1 cellular context compared by ENCODE assay signal in the genomic region with DNA sequence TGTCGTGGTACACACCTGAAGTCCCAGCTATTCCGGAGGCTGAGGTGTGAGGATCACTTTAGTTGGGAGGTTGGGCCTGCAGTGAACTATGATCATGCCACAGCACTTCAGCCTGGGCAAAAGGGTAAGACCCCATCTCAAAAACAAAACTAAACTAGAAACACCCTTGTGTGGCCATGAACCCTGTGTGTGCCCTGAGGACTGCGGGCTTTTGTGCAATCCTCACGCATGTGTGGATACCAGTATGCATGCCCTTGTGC.
TF ChIP-seq lines count a peak whose summit lies in the region.

No MANE protein-coding gene starts in this region.

TF ChIP-seq in HepG2, 621 proteins besides CTCF, POLR2A, EP300 and RAD21 (continued from another document and continues in another):
- TF ChIP-seq ZNF619 (CRISPR knock-in tag; IDR thresholded peaks at IDR 0.05) (0 out of 2 replicates have a peak, but pooled peaks have one; percentile 17), TCF7 (IDR thresholded peaks at IDR 0.05; ENCODE audit: low read depth) (0 out of 2 replicates have a peak, but pooled peaks have one; percentile 4), ELF4 (CRISPR knock-in tag; IDR thresholded peaks at IDR 0.05; ENCODE audit: borderline replicate concordance) (no peak), HES4 (CRISPR knock-in tag; IDR thresholded peaks at IDR 0.05; ENCODE audit: borderline replicate concordance) (peak; percentile 77; the same call in 1 of the 2 replicates), ZNF121 (CRISPR knock-in tag; IDR thresholded peaks at IDR 0.05) (peak; percentile 88), SRY (CRISPR knock-in tag; IDR thresholded peaks at IDR 0.05) (0 out of 2 replicates have a peak, but pooled peaks have one; percentile 42), ZNF775 (CRISPR knock-in tag; IDR thresholded peaks at IDR 0.05; ENCODE audit: borderline replicate concordance) (no peak), ESRRA (CRISPR knock-in tag; IDR thresholded peaks at IDR 0.05; ENCODE audit: low read depth) (peak; percentile 91), MIER2 (CRISPR knock-in tag; IDR thresholded peaks at IDR 0.05) (0 out of 2 replicates have a peak, but pooled peaks have one; percentile 32), ZNF3 (CRISPR knock-in tag; IDR thresholded peaks at IDR 0.05) (peak; percentile 68), TGIF2 (CRISPR knock-in tag; IDR thresholded peaks at IDR 0.05) (peak; percentile 19; the same call in 1 of the 2 replicates), TBX2 (CRISPR knock-in tag; IDR thresholded peaks at IDR 0.05; ENCODE audit: borderline replicate concordance) (0 out of 2 replicates have a peak, but pooled peaks have one; percentile 50), NR2F2 (IDR thresholded peaks at IDR 0.05; ENCODE audit: borderline replicate concordance, low read depth) (peak; percentile 28; the same call in 1 of the 2 replicates), RARA (CRISPR knock-in tag; IDR thresholded peaks at IDR 0.05) (peak; percentile 88), KDM6A (CRISPR knock-in tag; IDR thresholded peaks at IDR 0.05; ENCODE audit: low read depth) (0 out of 2 replicates have a peak, but pooled peaks have one; percentile 39), RCOR2 (CRISPR knock-in tag; IDR thresholded peaks at IDR 0.05) (0 out of 2 replicates have a peak, but pooled peaks have one; percentile 27), SAFB2 (CRISPR knock-in tag; IDR thresholded peaks at IDR 0.05; ENCODE audit: borderline replicate concordance, low read depth) (no peak), PCBP2 (optimal IDR thresholded peaks at IDR 0.05; ENCODE audit: low read depth, low read length, poor library complexity, severe bottlenecking) (no peak)
- TF ChIP-seq, protein P1, sequence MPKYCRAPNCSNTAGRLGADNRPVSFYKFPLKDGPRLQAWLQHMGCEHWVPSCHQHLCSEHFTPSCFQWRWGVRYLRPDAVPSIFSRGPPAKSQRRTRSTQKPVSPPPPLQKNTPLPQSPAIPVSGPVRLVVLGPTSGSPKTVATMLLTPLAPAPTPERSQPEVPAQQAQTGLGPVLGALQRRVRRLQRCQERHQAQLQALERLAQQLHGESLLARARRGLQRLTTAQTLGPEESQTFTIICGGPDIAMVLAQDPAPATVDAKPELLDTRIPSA (CRISPR knock-in tag; IDR thresholded peaks at IDR 0.05; ENCODE audit: borderline replicate concordance): no peak
- TF ChIP-seq, protein P2, sequence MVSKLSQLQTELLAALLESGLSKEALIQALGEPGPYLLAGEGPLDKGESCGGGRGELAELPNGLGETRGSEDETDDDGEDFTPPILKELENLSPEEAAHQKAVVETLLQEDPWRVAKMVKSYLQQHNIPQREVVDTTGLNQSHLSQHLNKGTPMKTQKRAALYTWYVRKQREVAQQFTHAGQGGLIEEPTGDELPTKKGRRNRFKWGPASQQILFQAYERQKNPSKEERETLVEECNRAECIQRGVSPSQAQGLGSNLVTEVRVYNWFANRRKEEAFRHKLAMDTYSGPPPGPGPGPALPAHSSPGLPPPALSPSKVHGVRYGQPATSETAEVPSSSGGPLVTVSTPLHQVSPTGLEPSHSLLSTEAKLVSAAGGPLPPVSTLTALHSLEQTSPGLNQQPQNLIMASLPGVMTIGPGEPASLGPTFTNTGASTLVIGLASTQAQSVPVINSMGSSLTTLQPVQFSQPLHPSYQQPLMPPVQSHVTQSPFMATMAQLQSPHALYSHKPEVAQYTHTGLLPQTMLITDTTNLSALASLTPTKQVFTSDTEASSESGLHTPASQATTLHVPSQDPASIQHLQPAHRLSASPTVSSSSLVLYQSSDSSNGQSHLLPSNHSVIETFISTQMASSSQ (IDR thresholded peaks at IDR 0.05; ENCODE audit: low read depth): no peak
- TF ChIP-seq, protein P2 (CRISPR knock-in tag; IDR thresholded peaks at IDR 0.05; ENCODE audit: borderline replicate concordance): 0 out of 2 replicates have a peak, but pooled peaks have one; percentile 42
- TF ChIP-seq, protein P3, sequence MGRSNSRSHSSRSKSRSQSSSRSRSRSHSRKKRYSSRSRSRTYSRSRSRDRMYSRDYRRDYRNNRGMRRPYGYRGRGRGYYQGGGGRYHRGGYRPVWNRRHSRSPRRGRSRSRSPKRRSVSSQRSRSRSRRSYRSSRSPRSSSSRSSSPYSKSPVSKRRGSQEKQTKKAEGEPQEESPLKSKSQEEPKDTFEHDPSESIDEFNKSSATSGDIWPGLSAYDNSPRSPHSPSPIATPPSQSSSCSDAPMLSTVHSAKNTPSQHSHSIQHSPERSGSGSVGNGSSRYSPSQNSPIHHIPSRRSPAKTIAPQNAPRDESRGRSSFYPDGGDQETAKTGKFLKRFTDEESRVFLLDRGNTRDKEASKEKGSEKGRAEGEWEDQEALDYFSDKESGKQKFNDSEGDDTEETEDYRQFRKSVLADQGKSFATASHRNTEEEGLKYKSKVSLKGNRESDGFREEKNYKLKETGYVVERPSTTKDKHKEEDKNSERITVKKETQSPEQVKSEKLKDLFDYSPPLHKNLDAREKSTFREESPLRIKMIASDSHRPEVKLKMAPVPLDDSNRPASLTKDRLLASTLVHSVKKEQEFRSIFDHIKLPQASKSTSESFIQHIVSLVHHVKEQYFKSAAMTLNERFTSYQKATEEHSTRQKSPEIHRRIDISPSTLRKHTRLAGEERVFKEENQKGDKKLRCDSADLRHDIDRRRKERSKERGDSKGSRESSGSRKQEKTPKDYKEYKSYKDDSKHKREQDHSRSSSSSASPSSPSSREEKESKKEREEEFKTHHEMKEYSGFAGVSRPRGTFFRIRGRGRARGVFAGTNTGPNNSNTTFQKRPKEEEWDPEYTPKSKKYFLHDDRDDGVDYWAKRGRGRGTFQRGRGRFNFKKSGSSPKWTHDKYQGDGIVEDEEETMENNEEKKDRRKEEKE (IDR thresholded peaks at IDR 0.05): no peak
- TF ChIP-seq, protein P4, sequence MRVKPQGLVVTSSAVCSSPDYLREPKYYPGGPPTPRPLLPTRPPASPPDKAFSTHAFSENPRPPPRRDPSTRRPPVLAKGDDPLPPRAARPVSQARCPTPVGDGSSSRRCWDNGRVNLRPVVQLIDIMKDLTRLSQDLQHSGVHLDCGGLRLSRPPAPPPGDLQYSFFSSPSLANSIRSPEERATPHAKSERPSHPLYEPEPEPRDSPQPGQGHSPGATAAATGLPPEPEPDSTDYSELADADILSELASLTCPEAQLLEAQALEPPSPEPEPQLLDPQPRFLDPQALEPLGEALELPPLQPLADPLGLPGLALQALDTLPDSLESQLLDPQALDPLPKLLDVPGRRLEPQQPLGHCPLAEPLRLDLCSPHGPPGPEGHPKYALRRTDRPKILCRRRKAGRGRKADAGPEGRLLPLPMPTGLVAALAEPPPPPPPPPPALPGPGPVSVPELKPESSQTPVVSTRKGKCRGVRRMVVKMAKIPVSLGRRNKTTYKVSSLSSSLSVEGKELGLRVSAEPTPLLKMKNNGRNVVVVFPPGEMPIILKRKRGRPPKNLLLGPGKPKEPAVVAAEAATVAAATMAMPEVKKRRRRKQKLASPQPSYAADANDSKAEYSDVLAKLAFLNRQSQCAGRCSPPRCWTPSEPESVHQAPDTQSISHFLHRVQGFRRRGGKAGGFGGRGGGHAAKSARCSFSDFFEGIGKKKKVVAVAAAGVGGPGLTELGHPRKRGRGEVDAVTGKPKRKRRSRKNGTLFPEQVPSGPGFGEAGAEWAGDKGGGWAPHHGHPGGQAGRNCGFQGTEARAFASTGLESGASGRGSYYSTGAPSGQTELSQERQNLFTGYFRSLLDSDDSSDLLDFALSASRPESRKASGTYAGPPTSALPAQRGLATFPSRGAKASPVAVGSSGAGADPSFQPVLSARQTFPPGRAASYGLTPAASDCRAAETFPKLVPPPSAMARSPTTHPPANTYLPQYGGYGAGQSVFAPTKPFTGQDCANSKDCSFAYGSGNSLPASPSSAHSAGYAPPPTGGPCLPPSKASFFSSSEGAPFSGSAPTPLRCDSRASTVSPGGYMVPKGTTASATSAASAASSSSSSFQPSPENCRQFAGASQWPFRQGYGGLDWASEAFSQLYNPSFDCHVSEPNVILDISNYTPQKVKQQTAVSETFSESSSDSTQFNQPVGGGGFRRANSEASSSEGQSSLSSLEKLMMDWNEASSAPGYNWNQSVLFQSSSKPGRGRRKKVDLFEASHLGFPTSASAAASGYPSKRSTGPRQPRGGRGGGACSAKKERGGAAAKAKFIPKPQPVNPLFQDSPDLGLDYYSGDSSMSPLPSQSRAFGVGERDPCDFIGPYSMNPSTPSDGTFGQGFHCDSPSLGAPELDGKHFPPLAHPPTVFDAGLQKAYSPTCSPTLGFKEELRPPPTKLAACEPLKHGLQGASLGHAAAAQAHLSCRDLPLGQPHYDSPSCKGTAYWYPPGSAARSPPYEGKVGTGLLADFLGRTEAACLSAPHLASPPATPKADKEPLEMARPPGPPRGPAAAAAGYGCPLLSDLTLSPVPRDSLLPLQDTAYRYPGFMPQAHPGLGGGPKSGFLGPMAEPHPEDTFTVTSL (CRISPR knock-in tag; IDR thresholded peaks at IDR 0.05; ENCODE audit: borderline replicate concordance): peak; percentile 57; the same call in 1 of the 2 replicates
- TF ChIP-seq, protein P5, sequence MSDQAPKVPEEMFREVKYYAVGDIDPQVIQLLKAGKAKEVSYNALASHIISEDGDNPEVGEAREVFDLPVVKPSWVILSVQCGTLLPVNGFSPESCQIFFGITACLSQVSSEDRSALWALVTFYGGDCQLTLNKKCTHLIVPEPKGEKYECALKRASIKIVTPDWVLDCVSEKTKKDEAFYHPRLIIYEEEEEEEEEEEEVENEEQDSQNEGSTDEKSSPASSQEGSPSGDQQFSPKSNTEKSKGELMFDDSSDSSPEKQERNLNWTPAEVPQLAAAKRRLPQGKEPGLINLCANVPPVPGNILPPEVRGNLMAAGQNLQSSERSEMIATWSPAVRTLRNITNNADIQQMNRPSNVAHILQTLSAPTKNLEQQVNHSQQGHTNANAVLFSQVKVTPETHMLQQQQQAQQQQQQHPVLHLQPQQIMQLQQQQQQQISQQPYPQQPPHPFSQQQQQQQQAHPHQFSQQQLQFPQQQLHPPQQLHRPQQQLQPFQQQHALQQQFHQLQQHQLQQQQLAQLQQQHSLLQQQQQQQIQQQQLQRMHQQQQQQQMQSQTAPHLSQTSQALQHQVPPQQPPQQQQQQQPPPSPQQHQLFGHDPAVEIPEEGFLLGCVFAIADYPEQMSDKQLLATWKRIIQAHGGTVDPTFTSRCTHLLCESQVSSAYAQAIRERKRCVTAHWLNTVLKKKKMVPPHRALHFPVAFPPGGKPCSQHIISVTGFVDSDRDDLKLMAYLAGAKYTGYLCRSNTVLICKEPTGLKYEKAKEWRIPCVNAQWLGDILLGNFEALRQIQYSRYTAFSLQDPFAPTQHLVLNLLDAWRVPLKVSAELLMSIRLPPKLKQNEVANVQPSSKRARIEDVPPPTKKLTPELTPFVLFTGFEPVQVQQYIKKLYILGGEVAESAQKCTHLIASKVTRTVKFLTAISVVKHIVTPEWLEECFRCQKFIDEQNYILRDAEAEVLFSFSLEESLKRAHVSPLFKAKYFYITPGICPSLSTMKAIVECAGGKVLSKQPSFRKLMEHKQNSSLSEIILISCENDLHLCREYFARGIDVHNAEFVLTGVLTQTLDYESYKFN (CRISPR knock-in tag; conservative IDR thresholded peaks at IDR 0.05): peak; percentile 50; the same call in 1 of the 2 replicates
- TF ChIP-seq, protein P6, sequence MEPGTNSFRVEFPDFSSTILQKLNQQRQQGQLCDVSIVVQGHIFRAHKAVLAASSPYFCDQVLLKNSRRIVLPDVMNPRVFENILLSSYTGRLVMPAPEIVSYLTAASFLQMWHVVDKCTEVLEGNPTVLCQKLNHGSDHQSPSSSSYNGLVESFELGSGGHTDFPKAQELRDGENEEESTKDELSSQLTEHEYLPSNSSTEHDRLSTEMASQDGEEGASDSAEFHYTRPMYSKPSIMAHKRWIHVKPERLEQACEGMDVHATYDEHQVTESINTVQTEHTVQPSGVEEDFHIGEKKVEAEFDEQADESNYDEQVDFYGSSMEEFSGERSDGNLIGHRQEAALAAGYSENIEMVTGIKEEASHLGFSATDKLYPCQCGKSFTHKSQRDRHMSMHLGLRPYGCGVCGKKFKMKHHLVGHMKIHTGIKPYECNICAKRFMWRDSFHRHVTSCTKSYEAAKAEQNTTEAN (CRISPR knock-in tag; conservative IDR thresholded peaks at IDR 0.05): peak; percentile 93; the same call in 1 of the 2 replicates
- TF ChIP-seq, protein P7, sequence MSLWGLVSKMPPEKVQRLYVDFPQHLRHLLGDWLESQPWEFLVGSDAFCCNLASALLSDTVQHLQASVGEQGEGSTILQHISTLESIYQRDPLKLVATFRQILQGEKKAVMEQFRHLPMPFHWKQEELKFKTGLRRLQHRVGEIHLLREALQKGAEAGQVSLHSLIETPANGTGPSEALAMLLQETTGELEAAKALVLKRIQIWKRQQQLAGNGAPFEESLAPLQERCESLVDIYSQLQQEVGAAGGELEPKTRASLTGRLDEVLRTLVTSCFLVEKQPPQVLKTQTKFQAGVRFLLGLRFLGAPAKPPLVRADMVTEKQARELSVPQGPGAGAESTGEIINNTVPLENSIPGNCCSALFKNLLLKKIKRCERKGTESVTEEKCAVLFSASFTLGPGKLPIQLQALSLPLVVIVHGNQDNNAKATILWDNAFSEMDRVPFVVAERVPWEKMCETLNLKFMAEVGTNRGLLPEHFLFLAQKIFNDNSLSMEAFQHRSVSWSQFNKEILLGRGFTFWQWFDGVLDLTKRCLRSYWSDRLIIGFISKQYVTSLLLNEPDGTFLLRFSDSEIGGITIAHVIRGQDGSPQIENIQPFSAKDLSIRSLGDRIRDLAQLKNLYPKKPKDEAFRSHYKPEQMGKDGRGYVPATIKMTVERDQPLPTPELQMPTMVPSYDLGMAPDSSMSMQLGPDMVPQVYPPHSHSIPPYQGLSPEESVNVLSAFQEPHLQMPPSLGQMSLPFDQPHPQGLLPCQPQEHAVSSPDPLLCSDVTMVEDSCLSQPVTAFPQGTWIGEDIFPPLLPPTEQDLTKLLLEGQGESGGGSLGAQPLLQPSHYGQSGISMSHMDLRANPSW (CRISPR knock-in tag; IDR thresholded peaks at IDR 0.05; ENCODE audit: borderline replicate concordance): 0 out of 2 replicates have a peak, but pooled peaks have one; percentile 18
- TF ChIP-seq, protein P8, sequence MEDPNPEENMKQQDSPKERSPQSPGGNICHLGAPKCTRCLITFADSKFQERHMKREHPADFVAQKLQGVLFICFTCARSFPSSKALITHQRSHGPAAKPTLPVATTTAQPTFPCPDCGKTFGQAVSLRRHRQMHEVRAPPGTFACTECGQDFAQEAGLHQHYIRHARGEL (CRISPR knock-in tag; IDR thresholded peaks at IDR 0.05): 0 out of 2 replicates have a peak, but pooled peaks have one; percentile 13
- TF ChIP-seq, protein P9, sequence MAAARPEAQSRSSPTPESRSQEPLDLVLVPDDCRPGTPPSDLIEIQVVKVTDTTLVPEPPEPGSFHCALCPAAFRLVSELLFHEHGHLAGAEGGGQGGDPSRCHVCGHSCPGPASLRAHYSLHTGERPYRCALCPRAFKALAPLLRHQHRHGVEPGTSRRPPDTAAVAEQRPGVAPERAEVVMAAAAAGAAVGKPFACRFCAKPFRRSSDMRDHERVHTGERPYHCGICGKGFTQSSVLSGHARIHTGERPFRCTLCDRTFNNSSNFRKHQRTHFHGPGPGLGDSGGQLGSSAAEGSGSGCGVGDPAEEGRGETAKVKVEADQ (CRISPR knock-in tag; IDR thresholded peaks at IDR 0.05; ENCODE audit: borderline replicate concordance): no peak
